ENCODE assay signal across 14 cellular contexts in the genomic region with DNA sequence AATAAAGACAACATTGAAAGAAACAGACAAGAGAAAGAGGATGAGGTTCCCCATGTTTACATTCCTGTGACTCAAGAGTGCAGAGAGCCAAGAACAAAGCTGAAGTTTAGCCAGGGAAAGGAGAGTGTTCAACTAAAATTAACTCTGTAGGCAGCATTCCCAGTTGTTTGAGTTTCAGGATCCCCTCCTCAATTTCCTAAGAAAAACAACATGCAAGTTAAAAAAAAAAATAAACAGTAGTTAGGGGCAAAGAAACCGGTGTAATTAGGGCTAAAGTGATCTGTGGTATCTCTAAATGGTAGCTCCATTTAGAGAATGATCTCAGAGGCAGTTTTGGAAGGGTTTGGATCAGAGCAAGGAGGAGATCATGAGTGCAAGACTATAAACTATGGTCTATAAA. TPM values are rescaled to one million over a fixed set of nuclear protein-coding genes. Genes with fewer than 3 reads are reported as not detected.
DNase-seq lines count a peak whose midpoint lies in the region; ATAC-seq and TF ChIP-seq lines count a peak whose summit lies in the region.
"Had no signal": no experiment of that assay in that cellular context is flagged by ENCODE, and none has a peak within 500 bp of the region (broad histone marks: within the 10 kb centered on the region; RNA-seq: fewer than 3 reads in every experiment).

No MANE protein-coding gene starts in this region.

- H3K4me1 ChIP-seq in IMR-90 (ENCODE audit: control insufficient read depth, insufficient read depth, low read length) (peaks cover 21% of the 10 kb centered on the region), transverse colon (peaks cover 4 to 17% (median 8%) of the 10 kb centered on the region in 4 donors), mammary epithelial cell (ENCODE audit: insufficient read depth, low read length) (no peaks in the 10 kb centered on the region)

- peak overlapping the region; percentile 100; the same call in 1 of the 2 replicates for H3K18ac ChIP-seq in IMR-90 (ENCODE audit: low read depth, low read length)

- H3K4me3 ChIP-seq in IMR-90 (ENCODE audit: insufficient read depth, low read depth, low read length), result no peak overlapping the region
- no peak overlapping the region for H3K4me3 ChIP-seq in transverse colon
- no peak overlapping the region for H3K4me3 ChIP-seq in mammary epithelial cell (replicated peaks in 1 of 3; ENCODE audit: insufficient read depth in 1 of 3, low read depth in 2 of 3, low read length in 3 of 3)

- peak overlapping the region; percentile 95 to 98 (median 96) for H3K27ac Mint-ChIP-seq in nephron
- H3K27ac Mint-ChIP-seq: CD4-positive, alpha-beta memory T cell; natural killer cell; stimulated activated naive B cell treated with anti-CD40 and anti-IgM and Interleukin-4, amounts not matched to agents 10 μg/mL and 1 μg/mL and 100 μg/mL, for 72 hours had no signal

- H4K91ac ChIP-seq in IMR-90 (ENCODE audit: insufficient read depth, low read depth, low read length), result peak overlapping the region; percentile 54; the same call in 1 of the 2 replicates

- DNase-seq in IMR-90 (peak; percentile 77), dedifferentiated amniotic fluid mesenchymal stem cell (ENCODE audit: extremely low spot score) (peak; percentile 52), transverse colon (no peak), mammary epithelial cell (no peak), globus pallidus (ENCODE audit: low spot score) (no peak)
- DNase-seq: activated CD4-positive, alpha-beta T cell treated with anti-CD3 and anti-CD28 coated beads for 4 hours; CD4-positive, alpha-beta memory T cell; natural killer cell; NCI-H2081 treated with DMSO at 0.1 percent for 48 hours; stimulated activated CD4-positive, alpha-beta T cell treated with anti-CD3 and anti-CD28 coated beads, Interleukin-2, amount 100 ng/mL, for 48 hours; stimulated activated naive B cell treated with anti-CD40 and anti-IgM and Interleukin-4, amounts not matched to agents 10 μg/mL and 1 μg/mL and 100 μg/mL, for 72 hours had no signal

- peak overlapping the region in 1 of 3 experiments; percentile 37 for H3K4me3 Mint-ChIP-seq in nephron
- H3K4me3 Mint-ChIP-seq: CD4-positive, alpha-beta memory T cell; natural killer cell; stimulated activated naive B cell treated with anti-CD40 and anti-IgM and Interleukin-4, amounts not matched to agents 10 μg/mL and 1 μg/mL and 100 μg/mL, for 72 hours had no signal

- in situ Hi-C loops in IMR-90 (cut with MboI; ENCODE audit: low sequenced_read_pairs), result no loop called here
- in situ Hi-C loops in transverse colon (cut with MboI; ENCODE audit: low pct_ligation_motif_present in 1 of 4, low pct_unique_long_range_greater_than_20kb in 1 of 4, low sequenced_read_pairs in 3 of 4), result no loop called here
- in situ Hi-C loops in mammary epithelial cell (cut with MboI; ENCODE audit: low sequenced_read_pairs in 2 of 2), result no loop called here

- H2AK5ac ChIP-seq in IMR-90 (ENCODE audit: low read depth, low read length), result no peak overlapping the region

- H2BK20ac ChIP-seq in IMR-90 (ENCODE audit: low read depth, low read length), result peak overlapping the region; percentile 95; the same call in 1 of the 2 replicates

- H2AFZ ChIP-seq in IMR-90 (replicated peaks; ENCODE audit: low read length, poor library complexity), result no peak overlapping the region
- no peak overlapping the region for H2AFZ ChIP-seq in mammary epithelial cell (ENCODE audit: low read depth, low read length)

- peaks cover 34% of the 10 kb centered on the region for H3K4me1 Mint-ChIP-seq in nephron
- H3K4me1 Mint-ChIP-seq: CD4-positive, alpha-beta memory T cell; natural killer cell had no signal

- H3K27me3 ChIP-seq in IMR-90 (ENCODE audit: control insufficient read depth, insufficient read depth, low read length) (no peaks in the 10 kb centered on the region), transverse colon (no peaks in the 10 kb centered on the region), mammary epithelial cell (ENCODE audit: insufficient read depth, low read length) (no peaks in the 10 kb centered on the region)

- H3K9ac ChIP-seq in IMR-90 (ENCODE audit: low read depth, low read length) (peak overlapping the region; percentile 60; the same call in 1 of the 2 replicates), mammary epithelial cell (ENCODE audit: insufficient read depth, low read length) (no peak overlapping the region)

- H2BK5ac ChIP-seq in IMR-90 (ENCODE audit: low read depth, low read length, poor library complexity, severe bottlenecking), result peak overlapping the region; percentile 98

- H4K5ac ChIP-seq in IMR-90 (ENCODE audit: low read depth, low read length), result peak overlapping the region; percentile 57; the same call in 1 of the 2 replicates

- no CpG with 5 or more reads among the region's 1 CpG for WGBS in IMR-90 (ENCODE audit: extremely low coverage in 2 of 2, insufficient read length in 1 of 2), 2 experiments
- WGBS in transverse colon (ENCODE audit: low coverage in 1 of 2), 2 donors, result 36 to 65% methylated on average over 1 of the region's 1 CpG
- 83% methylated on average over 1 of the region's 1 CpG for WGBS in mammary epithelial cell (ENCODE audit: low coverage, missing lambda C conversion rate)

- H4K8ac ChIP-seq in IMR-90 (ENCODE audit: low read depth in 2 of 2, low read length in 2 of 2), result peak overlapping the region; percentile 65 to 79; a peak in 3 of 4 replicates

- H3K4me2 ChIP-seq in IMR-90 (ENCODE audit: low read depth, low read length) (peak overlapping the region; percentile 75; the same call in 1 of the 2 replicates), mammary epithelial cell (ENCODE audit: insufficient read depth, low read depth, low read length) (no peak overlapping the region)

- H3K36me3 ChIP-seq in IMR-90 (ENCODE audit: control insufficient read depth, insufficient read depth, low read length) (no peaks in the 10 kb centered on the region), transverse colon (no peaks in the 10 kb centered on the region), mammary epithelial cell (ENCODE audit: insufficient read depth, low read length) (no peaks in the 10 kb centered on the region)

- CTCF ChIA-PET in IMR-90 (lab: Yijun Ruan, JAX), result interaction anchor here (1.1 to 1.2 kb wide), 2 partner anchors 13 to 38 kb away, joined by 3 read pairs; no protein-coding TSS in a partner anchor
- CTCF ChIA-PET in mammary epithelial cell (lab: Charles Lee; ENCODE audit: low non-redundant PET), result no interaction called here

- peak; percentile 67 for ATAC-seq in IMR-90 (ENCODE audit: low read depth)
- no peak for ATAC-seq in GM19455 (IDR thresholded peaks at IDR 0.05; ENCODE audit: unreplicated experiment)
- ATAC-seq in HG02798 (IDR thresholded peaks at IDR 0.05; ENCODE audit: poor library complexity, unreplicated experiment), result no peak
- ATAC-seq: natural killer cell; stimulated activated naive B cell treated with anti-CD40 and anti-IgM and Interleukin-4, amounts not matched to agents 10 μg/mL and 1 μg/mL and 100 μg/mL, for 72 hours had no signal

- no peak for TF ChIP-seq EP300 in transverse colon (IDR thresholded peaks at IDR 0.05; ENCODE audit: low read depth)

- H3K9me3 Mint-ChIP-seq in nephron, result no peaks in the 10 kb centered on the region
- H3K9me3 Mint-ChIP-seq: CD4-positive, alpha-beta memory T cell; natural killer cell; stimulated activated naive B cell treated with anti-CD40 and anti-IgM and Interleukin-4, amounts not matched to agents 10 μg/mL and 1 μg/mL and 100 μg/mL, for 72 hours had no signal

- no peaks in the 10 kb centered on the region for H3K79me2 ChIP-seq in mammary epithelial cell (ENCODE audit: insufficient read depth, low read length)

- H2BK15ac ChIP-seq in IMR-90 (ENCODE audit: low read depth, low read length), result peak overlapping the region; percentile 96; the same call in 1 of the 3 replicates

- H4K20me1 ChIP-seq in IMR-90 (ENCODE audit: insufficient read depth, low read length), result no peaks in the 10 kb centered on the region
- no peaks in the 10 kb centered on the region for H4K20me1 ChIP-seq in mammary epithelial cell (ENCODE audit: insufficient read depth, low read length)

- H3K27me3 Mint-ChIP-seq in nephron (ENCODE audit: low read depth), result no peaks in the 10 kb centered on the region
- H3K27me3 Mint-ChIP-seq: CD4-positive, alpha-beta memory T cell; stimulated activated naive B cell treated with anti-CD40 and anti-IgM and Interleukin-4, amounts not matched to agents 10 μg/mL and 1 μg/mL and 100 μg/mL, for 72 hours had no signal

- peak overlapping the region; percentile 82; the same call in 1 of the 2 replicates for H3K14ac ChIP-seq in IMR-90 (replicated peaks; ENCODE audit: low read depth, low read length)

- peak overlapping the region; percentile 72; the same call in 1 of the 2 replicates for H2BK120ac ChIP-seq in IMR-90 (ENCODE audit: low read depth, low read length)

- TF ChIP-seq RAD21 in IMR-90 (IDR thresholded peaks at IDR 0.05; ENCODE audit: low read length), result no peak

- intact Hi-C loops in IMR-90 (cut with micrococcal nuclease), result no loop called here
- intact Hi-C loops in transverse colon (cut with DNase I; ENCODE audit: low total_unique reads), result no loop called here
- intact Hi-C loops in mammary epithelial cell (cut with micrococcal nuclease), result loop anchor here (10.0 kb wide), 1 partner anchor 58 kb away; no protein-coding TSS in a partner anchor

- H3K9me3 ChIP-seq in IMR-90 (ENCODE audit: control insufficient read depth, insufficient read depth, low read length) (no peaks in the 10 kb centered on the region), transverse colon (no peaks in the 10 kb centered on the region), mammary epithelial cell (replicated peaks; ENCODE audit: insufficient read depth, low read length) (no peaks in the 10 kb centered on the region)

- no peak overlapping the region for H2AK9ac ChIP-seq in IMR-90 (replicated peaks; ENCODE audit: low read depth, low read length, poor library complexity)

- H3K79me1 ChIP-seq in IMR-90 (ENCODE audit: low read depth in 1 of 2, low read length in 2 of 2), result peaks cover 0 to 9% of the 10 kb centered on the region in 2 experiments; a peak in 1 of 4 replicates

- POLR2A ChIA-PET in IMR-90 (lab: Charles Lee; ENCODE audit: unreplicated experiment), result no interaction called here

- H3K4ac ChIP-seq in IMR-90 (ENCODE audit: low read depth, low read length), result peak overlapping the region; percentile 91; the same call in 1 of the 2 replicates

- H3K27ac ChIP-seq in IMR-90 (ENCODE audit: insufficient read depth, low read length) (peak overlapping the region; percentile 70; the same call in 1 of the 2 replicates), transverse colon (peak overlapping the region; percentile 75 to 88 (median 85)), mammary epithelial cell (ENCODE audit: insufficient read depth, low read depth, low read length) (no peak overlapping the region)

- TF ChIP-seq POLR2A in IMR-90 (IDR thresholded peaks at IDR 0.05; ENCODE audit: low read depth, low read length) (no peak), transverse colon (IDR thresholded peaks at IDR 0.05) (no peak)

- H3K9me1 ChIP-seq in IMR-90 (ENCODE audit: insufficient read depth, low read length), result peaks cover 14% of the 10 kb centered on the region

- H3K36me3 Mint-ChIP-seq in nephron (ENCODE audit: low read depth), result no peaks in the 10 kb centered on the region
- H3K36me3 Mint-ChIP-seq: CD4-positive, alpha-beta memory T cell; natural killer cell; stimulated activated naive B cell treated with anti-CD40 and anti-IgM and Interleukin-4, amounts not matched to agents 10 μg/mL and 1 μg/mL and 100 μg/mL, for 72 hours had no signal

- 0 out of 2 replicates have a peak overlapping the region, but pooled peaks have one; percentile 70 for H3K56ac ChIP-seq in IMR-90 (ENCODE audit: extremely low read depth, insufficient read depth, low read length)

- TF ChIP-seq CTCF in IMR-90 (conservative IDR thresholded peaks at IDR 0.05; ENCODE audit: low read depth, low read length) (no peak), nephron (IDR thresholded peaks at IDR 0.05; ENCODE audit: unreplicated experiment in 3 of 3) (no peak), transverse colon (IDR thresholded peaks at IDR 0.05) (no peak), mammary epithelial cell (conservative IDR thresholded peaks at IDR 0.05 in 1 of 2, IDR thresholded peaks at IDR 0.05 in 1 of 2; ENCODE audit: extremely low read depth in 1 of 2, insufficient read depth in 1 of 2, low read depth in 1 of 2, low read length in 2 of 2) (no peak)

- dilution Hi-C loops in IMR-90 (cut with HindIII; ENCODE audit: low sequenced_read_pairs, unreplicated experiment) (no loop called here), mammary epithelial cell (cut with HindIII; ENCODE audit: low sequenced_read_pairs) (no loop called here)

- BruUV-seq in IMR-90 (replicated peaks; lab: Mats Ljungman, UMichigan) (no TSS peak), mammary epithelial cell (replicated peaks; lab: Mats Ljungman, UMichigan) (no TSS peak)

- H3K23ac ChIP-seq in IMR-90 (ENCODE audit: low read depth, low read length), result peak overlapping the region; percentile 64; the same call in 1 of the 2 replicates

RNA-seq across cellular contexts. Expression of a gene that starts 30.9 kb away (rescaled TPM):
- total RNA-seq in IMR-90 (2012; rRNA removed), result 13.3 and 28.9 TPM in 2 replicates
- polyA plus RNA-seq in IMR-90 (2012; rRNA removed), result 7.8 and 10.8 TPM in 2 replicates
- 1.8 and 2.0 TPM in 2 replicates for polyA plus RNA-seq in IMR-90 (2012; cell fraction: cytosol; rRNA removed)
- 0.72 and 6.9 TPM in 2 replicates for polyA plus RNA-seq in IMR-90 (2012; cell fraction: nucleus; rRNA removed; ENCODE audit: low replicate concordance)
- 10 to 100 TPM; 21.7 to 28.5 (median 25.1) TPM for total RNA-seq in transverse colon
- total RNA-seq in mammary epithelial cell, result 10 to 100 TPM; 13.2 to 14.9 TPM
- polyA plus RNA-seq in mammary epithelial cell, result 6.7 TPM
- polyA minus RNA-seq in mammary epithelial cell, result 3.0 TPM

Comparison
In these comparisons a context has a peak if more than half of its experiments do, and no peak if none do; other contexts are left out.
1. DNase-seq: peak in IMR-90 (single experiment) and dedifferentiated amniotic fluid mesenchymal stem cell (single experiment); none in transverse colon (single experiment), mammary epithelial cell (single experiment) and globus pallidus (single experiment).